Comparison of ENCODE assay signal across 12 cellular contexts in the genomic region with DNA sequence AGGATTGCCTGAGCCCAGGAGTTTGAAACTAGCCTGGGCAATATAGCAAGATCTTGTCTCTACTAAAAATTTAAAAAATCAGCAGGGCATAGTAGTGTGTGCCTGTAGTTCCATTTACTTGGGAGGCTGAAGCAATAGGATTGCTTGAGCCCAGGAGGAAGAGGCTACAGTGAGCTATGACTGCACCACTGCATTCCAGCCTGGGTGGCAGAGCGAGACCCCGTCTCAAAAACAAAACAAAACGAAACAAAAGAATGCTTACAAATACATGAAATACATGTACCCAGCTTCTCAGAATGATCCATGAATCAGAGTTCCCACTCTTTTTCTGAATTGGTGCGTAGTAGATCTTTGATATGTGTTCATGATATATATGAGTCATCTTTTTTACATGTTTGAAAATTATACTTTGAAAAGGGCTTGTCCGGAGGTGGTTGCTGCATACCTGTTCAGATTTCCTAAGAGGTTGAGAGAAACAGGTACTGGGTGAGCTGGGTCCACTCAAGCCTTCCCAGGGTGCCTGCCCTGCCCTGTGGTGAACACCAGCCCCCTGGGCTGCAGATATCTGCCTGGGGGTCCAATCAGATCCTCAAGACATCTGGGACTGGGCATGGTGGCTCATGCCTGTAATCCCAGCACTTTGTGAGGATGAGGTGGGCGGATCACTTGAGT. TPM values are rescaled to one million over a fixed set of nuclear protein-coding genes. Genes with fewer than 3 reads are reported as not detected.
DNase-seq lines count a peak whose midpoint lies in the region; ATAC-seq and TF ChIP-seq lines count a peak whose summit lies in the region.
"Not testable (repeated sequence)": the region's sequence is repeated elsewhere in the genome, so short reads cannot be mapped to it uniquely, and the experiment has no call there.
"Had no signal": no experiment of that assay in that cellular context is flagged by ENCODE, and none has a peak within 500 bp of the region (broad histone marks: within the 10 kb centered on the region; RNA-seq: fewer than 3 reads in every experiment).

No MANE protein-coding gene starts in this region.

- not testable (repeated sequence) for H3K36me3 Mint-ChIP-seq in activated T-helper 2 cell treated with anti-CD3 and anti-CD28 coated beads, Interferon-gamma antibody, Interleukin-2, Interleukin-4, amounts not matched to agents 10 μg/mL and 5 μg/mL and 100 μg/mL, durations not matched to agents 14 hours and 24 hours and 36 hours (ENCODE audit: low read depth); activated naive CD8-positive, alpha-beta T cell treated with anti-CD3 and anti-CD28 coated beads for 36 hours

- intact Hi-C loops in PC-9 (cut with micrococcal nuclease; ENCODE audit: unreplicated experiment): loop anchor here (5.0 kb wide), 1 partner anchor 544 kb away; no protein-coding TSS in a partner anchor
- intact Hi-C loops in activated T-helper 2 cell treated with anti-CD3 and anti-CD28 coated beads, Interferon-gamma antibody, Interleukin-2, Interleukin-4, amounts not matched to agents 10 μg/mL and 5 μg/mL and 100 μg/mL, durations not matched to agents 14 hours and 24 hours and 36 hours (cut with micrococcal nuclease): not testable (repeated sequence)

- not testable (repeated sequence) for TF ChIP-seq CTCF in PC-9 (conservative IDR thresholded peaks at IDR 0.05)

- not testable (repeated sequence) for BruUV-seq in PC-9 (replicated peaks; lab: Mats Ljungman, UMichigan)

- H3K27ac Mint-ChIP-seq in activated T-helper 2 cell treated with anti-CD3 and anti-CD28 coated beads, Interferon-gamma antibody, Interleukin-2, Interleukin-4, amounts not matched to agents 10 μg/mL and 5 μg/mL and 100 μg/mL, durations not matched to agents 14 hours and 24 hours and 36 hours: peak overlapping the region; percentile 95
- H3K27ac Mint-ChIP-seq in activated naive CD8-positive, alpha-beta T cell treated with anti-CD3 and anti-CD28 coated beads for 36 hours: peak overlapping the region; percentile 83

- H3K27me3 Mint-ChIP-seq in activated T-helper 2 cell treated with anti-CD3 and anti-CD28 coated beads, Interferon-gamma antibody, Interleukin-2, Interleukin-4, amounts not matched to agents 10 μg/mL and 5 μg/mL and 100 μg/mL, durations not matched to agents 14 hours and 24 hours and 36 hours (ENCODE audit: low read depth); activated naive CD8-positive, alpha-beta T cell treated with anti-CD3 and anti-CD28 coated beads for 36 hours: not testable (repeated sequence)

- not testable (repeated sequence) for H3K27me3 ChIP-seq in PC-9 (ENCODE audit: insufficient read depth, low read depth)

- not testable (repeated sequence) for H3K36me3 ChIP-seq in PC-9 (ENCODE audit: low read depth)

- not testable (repeated sequence) for H3K4me3 ChIP-seq in PC-9

- not testable (repeated sequence) for H3K9me3 ChIP-seq in PC-9 (ENCODE audit: insufficient read depth, low read depth)

- H3K4me1 ChIP-seq in PC-9 (replicated peaks; ENCODE audit: insufficient read depth): not testable (repeated sequence)

- not testable (repeated sequence) for H4K20me1 ChIP-seq in PC-9 (ENCODE audit: insufficient read depth)

- POLR2A ChIA-PET in PC-9 (lab: Charles Lee; ENCODE audit: unreplicated experiment): not testable (repeated sequence)

- not testable (repeated sequence) for H3K27ac ChIP-seq in PC-9

- H3K9me2 ChIP-seq in PC-9 (ENCODE audit: insufficient read depth): not testable (repeated sequence)

- peak; percentile 39 for ATAC-seq in esophagus mucosa

- CTCF ChIA-PET in PC-9 (lab: Charles Lee): not testable (repeated sequence)

- peaks cover 14% of the 10 kb centered on the region for H3K4me1 Mint-ChIP-seq in activated T-helper 2 cell treated with anti-CD3 and anti-CD28 coated beads, Interferon-gamma antibody, Interleukin-2, Interleukin-4, amounts not matched to agents 10 μg/mL and 5 μg/mL and 100 μg/mL, durations not matched to agents 14 hours and 24 hours and 36 hours (ENCODE audit: low read depth)
- peaks cover 15% of the 10 kb centered on the region for H3K4me1 Mint-ChIP-seq in activated naive CD8-positive, alpha-beta T cell treated with anti-CD3 and anti-CD28 coated beads for 36 hours

- not testable (repeated sequence) for H3F3A ChIP-seq in PC-9 (ENCODE audit: insufficient read depth, low read depth)

- not testable (repeated sequence) for H3K9me3 Mint-ChIP-seq in activated T-helper 2 cell treated with anti-CD3 and anti-CD28 coated beads, Interferon-gamma antibody, Interleukin-2, Interleukin-4, amounts not matched to agents 10 μg/mL and 5 μg/mL and 100 μg/mL, durations not matched to agents 14 hours and 24 hours and 36 hours; activated naive CD8-positive, alpha-beta T cell treated with anti-CD3 and anti-CD28 coated beads for 36 hours

- not testable (repeated sequence) for H2AFZ ChIP-seq in PC-9

- peaks cover 10% of the 10 kb centered on the region for H3K79me2 ChIP-seq in PC-9 (ENCODE audit: low read depth)

- H3K4me2 ChIP-seq in PC-9: peak overlapping the region; percentile 15; the same call in 1 of the 2 replicates

- H3K4me3 Mint-ChIP-seq in activated T-helper 2 cell treated with anti-CD3 and anti-CD28 coated beads, Interferon-gamma antibody, Interleukin-2, Interleukin-4, amounts not matched to agents 10 μg/mL and 5 μg/mL and 100 μg/mL, durations not matched to agents 14 hours and 24 hours and 36 hours (ENCODE audit: low read depth): peak overlapping the region; percentile 35
- peak overlapping the region; percentile 29 for H3K4me3 Mint-ChIP-seq in activated naive CD8-positive, alpha-beta T cell treated with anti-CD3 and anti-CD28 coated beads for 36 hours

- DNase-seq in PC-9: peak in 1 of 2 experiments; percentile 60
- peak; percentile 37 for DNase-seq in activated CD4-positive, alpha-beta T cell treated with anti-CD3 and anti-CD28 coated beads for 48 hours
- peak; percentile 60 for DNase-seq in activated CD8-positive, alpha-beta memory T cell treated with anti-CD3 and anti-CD28 coated beads, Interleukin-2, amount 50 U/mL, for 48 hours
- DNase-seq in activated T-helper 2 cell treated with anti-CD3 and anti-CD28 coated beads, Interferon-gamma antibody, Interleukin-2, Interleukin-4, amounts not matched to agents 10 μg/mL and 5 μg/mL and 100 μg/mL, durations not matched to agents 14 hours and 24 hours and 36 hours (ENCODE audit: low spot score); activated naive CD8-positive, alpha-beta T cell treated with anti-CD3 and anti-CD28 coated beads for 36 hours: not testable (repeated sequence)
- peak; percentile 24 for DNase-seq in stimulated activated CD4-positive, alpha-beta T cell treated with anti-CD3 and anti-CD28 coated beads, Interleukin-4, amount 100 ng/mL, for 24 hours

RNA-seq across cellular contexts. Expression of gene DBNL, which starts 21.6 kb away (rescaled TPM):
- total RNA-seq in PC-9 (2021): 65.6 and 70.7 TPM in 2 replicates
- 131 and 143 TPM in 2 replicates for total RNA-seq in activated T-helper 2 cell treated with anti-CD3 and anti-CD28 coated beads, Interferon-gamma antibody, Interleukin-2, Interleukin-4, amounts not matched to agents 10 μg/mL and 5 μg/mL and 100 μg/mL, durations not matched to agents 14 hours and 24 hours and 36 hours
- total RNA-seq in activated naive CD8-positive, alpha-beta T cell treated with anti-CD3 and anti-CD28 coated beads for 36 hours: 100 to 1,000 TPM; 131 to 136 TPM
- 157 TPM for total RNA-seq in esophagus mucosa

RNA-seq across cellular contexts. Expression of gene SPDYE1, which starts 25.2 kb away (rescaled TPM):
- not detected in 2 replicates for total RNA-seq in PC-9 (2021)
- not detected in 2 replicates for total RNA-seq in activated T-helper 2 cell treated with anti-CD3 and anti-CD28 coated beads, Interferon-gamma antibody, Interleukin-2, Interleukin-4, amounts not matched to agents 10 μg/mL and 5 μg/mL and 100 μg/mL, durations not matched to agents 14 hours and 24 hours and 36 hours
- total RNA-seq in activated naive CD8-positive, alpha-beta T cell treated with anti-CD3 and anti-CD28 coated beads for 36 hours: not detected
- not detected for total RNA-seq in esophagus mucosa
- total RNA-seq: CD4-positive, CD25-positive, alpha-beta regulatory T cell; K562; LHCN-M2; OCI-LY7; Right ventricle myocardium superior had no signal

RNA-seq across cellular contexts. Expression of gene PGAM2, which starts 42.4 kb away (rescaled TPM):
- 4.2 and 9.7 TPM in 2 replicates for total RNA-seq in PC-9 (2021)
- 0.67 and 0.73 TPM in 2 replicates for total RNA-seq in activated T-helper 2 cell treated with anti-CD3 and anti-CD28 coated beads, Interferon-gamma antibody, Interleukin-2, Interleukin-4, amounts not matched to agents 10 μg/mL and 5 μg/mL and 100 μg/mL, durations not matched to agents 14 hours and 24 hours and 36 hours
- under 1 TPM; 0.34 to 0.43 TPM for total RNA-seq in activated naive CD8-positive, alpha-beta T cell treated with anti-CD3 and anti-CD28 coated beads for 36 hours
- total RNA-seq in esophagus mucosa: 2.6 TPM
- total RNA-seq: K562, LHCN-M2 had no signal

RNA-seq across cellular contexts. Expression of gene POLM, which starts 59.4 kb away (rescaled TPM):
- total RNA-seq in PC-9 (2021): 58.8 and 59.1 TPM in 2 replicates
- 36.8 and 42.7 TPM in 2 replicates for total RNA-seq in activated T-helper 2 cell treated with anti-CD3 and anti-CD28 coated beads, Interferon-gamma antibody, Interleukin-2, Interleukin-4, amounts not matched to agents 10 μg/mL and 5 μg/mL and 100 μg/mL, durations not matched to agents 14 hours and 24 hours and 36 hours
- total RNA-seq in activated naive CD8-positive, alpha-beta T cell treated with anti-CD3 and anti-CD28 coated beads for 36 hours: 10 to 100 TPM; 32.5 to 35.2 TPM
- 14.8 TPM for total RNA-seq in esophagus mucosa
